8 cellular contexts compared by ENCODE assay signal in genomic region chr6:17281497-17282481, GRCh38. TPM values are rescaled to one million over a fixed set of nuclear protein-coding genes. Genes with fewer than 3 reads are reported as not detected.
A peak's percentile ranks its signal among the peaks of the same experiment; 100 is the strongest.
DNase-seq lines count a peak whose midpoint lies in the region; ATAC-seq, FAIRE-seq and TF ChIP-seq lines count a peak whose summit lies in the region.

No MANE protein-coding gene starts in this region.

- DNase-seq in BJ (ENCODE audit: low read depth) = no peak
- peak; percentile 3 to 20 (median 12) for DNase-seq in body of pancreas
- peak; percentile 64 for DNase-seq in kidney
- peak; percentile 13 for DNase-seq in small intestine
- no peak for DNase-seq in putamen (ENCODE audit: low spot score)

- CTCF ChIA-PET in BJ (lab: Yijun Ruan, JAX) = interaction anchor here (0.7 to 1.5 kb wide), 4 partner anchors 51 to 302 kb away, joined by 3 to 5 read pairs (median 4); no protein-coding TSS in a partner anchor

- H3K27ac ChIP-seq in HUES48 (ENCODE audit: low read depth, low read length) (no peak overlapping the region), body of pancreas (no peak overlapping the region), kidney (ENCODE audit: low read depth in 2 of 2, low read length in 2 of 2) (no peak overlapping the region), small intestine (ENCODE audit: low read depth in 1 of 2, low read length in 1 of 2) (peak overlapping the region in 1 of 2 donors; percentile 63)

- TF ChIP-seq POLR2A in body of pancreas (IDR thresholded peaks at IDR 0.05) = no peak

- H3K27me3 ChIP-seq in BJ (ENCODE audit: control insufficient read depth, insufficient read depth, low read length) (no peaks in the 10 kb centered on the region), HUES48 (ENCODE audit: control insufficient read depth, insufficient read depth, low read length) (peaks cover 72% of the 10 kb centered on the region), body of pancreas (no peaks in the 10 kb centered on the region), small intestine (ENCODE audit: control insufficient read depth in 2 of 2, insufficient read depth in 2 of 2, low read length in 2 of 2) (peaks cover 0 to 3% of the 10 kb centered on the region in 2 donors)

- H3K36me3 ChIP-seq in BJ (ENCODE audit: control insufficient read depth, insufficient read depth, low read length) = 0 out of 2 replicates have a peak, but pooled peaks cover 1% of the 10 kb centered on the region
- no peaks in the 10 kb centered on the region for H3K36me3 ChIP-seq in HUES48 (ENCODE audit: control insufficient read depth, insufficient read depth, low read length)
- no peaks in the 10 kb centered on the region for H3K36me3 ChIP-seq in body of pancreas (replicated peaks in 1 of 2; ENCODE audit: insufficient read depth in 1 of 2, low read depth in 2 of 2)
- no peaks in the 10 kb centered on the region for H3K36me3 ChIP-seq in kidney (ENCODE audit: control insufficient read depth in 1 of 2, insufficient read depth in 2 of 2, low read length in 2 of 2)
- H3K36me3 ChIP-seq in small intestine (ENCODE audit: control insufficient read depth in 2 of 2, insufficient read depth in 2 of 2, low read length in 2 of 2) = no peaks in the 10 kb centered on the region

- FAIRE-seq in kidney (lab: Jason Lieb, UNC) (no peak), small intestine (lab: Jason Lieb, UNC) (no peak)

- 5 to 8% methylated on average over 37 to 68 of the region's 77 CpGs for WGBS in body of pancreas, 2 donors
- 2 to 5% (median 3%) methylated on average over 70 to 77 of the region's 77 CpGs for WGBS in small intestine, 3 donors

- H3K4me1 ChIP-seq in HUES48 (ENCODE audit: control insufficient read depth, insufficient read depth, low read length) (peaks cover 24% of the 10 kb centered on the region), body of pancreas (peaks cover 6% of the 10 kb centered on the region), kidney (ENCODE audit: control insufficient read depth in 1 of 2, insufficient read depth in 1 of 2, low read depth in 1 of 2, low read length in 2 of 2) (peaks cover 0 to 2% of the 10 kb centered on the region in 2 donors), small intestine (ENCODE audit: control insufficient read depth in 2 of 2, insufficient read depth in 1 of 2, low read depth in 1 of 2, low read length in 1 of 2) (peaks cover 0 to 3% of the 10 kb centered on the region in 2 donors)

- POLR2A ChIA-PET in BJ (lab: Charles Lee) = interaction anchor here (0.5 kb wide), 1 partner anchor 947 kb away, joined by 3 read pairs; no protein-coding TSS in a partner anchor

- H3K9ac ChIP-seq in HUES48 (ENCODE audit: low read depth, low read length) (peak overlapping the region; percentile 57; the same call in 1 of the 2 replicates), kidney (ENCODE audit: low read length in 2 of 2) (no peak overlapping the region)

- intact Hi-C loops in body of pancreas (cut with DNase I) (no loop called here), kidney (cut with DNase I) (no loop called here)

- H3K4me3 ChIP-seq in BJ (ENCODE audit: low read depth, low read length) = peak overlapping the region; percentile 84
- H3K4me3 ChIP-seq in HUES48 (ENCODE audit: low read depth, low read length) = peak overlapping the region; percentile 73
- peak overlapping the region in 1 of 2 donors; percentile 42 for H3K4me3 ChIP-seq in body of pancreas
- H3K4me3 ChIP-seq in kidney (ENCODE audit: low read length in 2 of 2) = peak overlapping the region; percentile 52 to 70
- peak overlapping the region; percentile 37 to 58 for H3K4me3 ChIP-seq in small intestine (ENCODE audit: low read depth in 1 of 2, low read length in 2 of 2)

- TF ChIP-seq CTCF in BJ (IDR thresholded peaks at IDR 0.05; ENCODE audit: insufficient read depth, low read depth, low read length) (no peak), body of pancreas (IDR thresholded peaks at IDR 0.05) (no peak), kidney (IDR thresholded peaks at IDR 0.05; ENCODE audit: borderline replicate concordance, extremely low read depth, insufficient read depth) (no peak)

- H3K9me3 ChIP-seq in HUES48 (ENCODE audit: control insufficient read depth, insufficient read depth, low read length) = no peaks in the 10 kb centered on the region
- H3K9me3 ChIP-seq in body of pancreas = no peaks in the 10 kb centered on the region
- H3K9me3 ChIP-seq in kidney (ENCODE audit: control insufficient read depth in 1 of 2, low read length in 2 of 2) = no peaks in the 10 kb centered on the region
- H3K9me3 ChIP-seq in small intestine (ENCODE audit: control insufficient read depth, low read depth) = no peaks in the 10 kb centered on the region

- ATAC-seq in body of pancreas (peak; percentile 31), HG03378 (IDR thresholded peaks at IDR 0.05; ENCODE audit: unreplicated experiment) (no peak), GM21723 (IDR thresholded peaks at IDR 0.05; ENCODE audit: unreplicated experiment) (no peak)

RNA-seq across cellular contexts. Expression of gene RBM24, which starts 0.6 kb away (rescaled TPM):
- polyA plus RNA-seq in BJ (2011; rRNA removed) (14.7 and 19.9 TPM in 2 replicates), kidney (ENCODE audit: insufficient read depth, low read depth, low replicate concordance) (0.47 TPM), small intestine (1 to 10 TPM in 2 of 3 donors, under 1 TPM in 1; 0.67 to 2.1 (median 1.6) TPM)
- polyA minus RNA-seq in BJ (2011; rRNA and poly(A)+ RNA removed) = 27.7 and 39.2 TPM in 2 replicates
- total RNA-seq in body of pancreas (1 to 10 TPM in 1 of 2 donors, not detected in 1; 2.3 TPM), kidney (1.5 TPM)

Comparison
In these comparisons a context has a peak if more than half of its experiments do, and no peak if none do; other contexts are left out.
1. DNase-seq: peak in body of pancreas (4 of 4), kidney (single experiment) and small intestine (single experiment); none in BJ (single experiment) and putamen (single experiment).